Comparison of ENCODE assay signal across 27 cellular contexts in genomic region chrX:29665532-29665931, GRCh38.
"Had no signal": no experiment of that assay in that cellular context is flagged by ENCODE, and none has a peak within 500 bp of the region (broad histone marks: within the 10 kb centered on the region; RNA-seq: fewer than 3 reads in every experiment).

No MANE protein-coding gene starts in this region.

- H3K4me1 Mint-ChIP-seq: immature natural killer cell; naive thymus-derived CD8-positive, alpha-beta T cell; nephron progenitor cell; stimulated activated effector memory CD8-positive, alpha-beta T cell treated with anti-CD3 and anti-CD28 coated beads, Interleukin-12 subunit alpha, Interleukin-12 subunit beta, amount 100 ng/mL, for 72 hours had no signal

- H3K36me3 Mint-ChIP-seq: immature natural killer cell; naive thymus-derived CD8-positive, alpha-beta T cell; stimulated activated effector memory CD8-positive, alpha-beta T cell treated with anti-CD3 and anti-CD28 coated beads, Interleukin-12 subunit alpha, Interleukin-12 subunit beta, amount 100 ng/mL, for 72 hours had no signal

- DNase-seq: cortex of kidney; dorsolateral prefrontal cortex; effector CD4-positive, alpha-beta T cell; foreskin keratinocyte; glutamatergic neuron; heart right ventricle; hippocampal formation; immature natural killer cell; islet precursor cell; left ventricle myocardium superior; lower lobe of right lung; naive thymus-derived CD8-positive, alpha-beta T cell; nephron progenitor cell; occipital lobe; ovary; posterior cingulate gyrus; psoas muscle; right cardiac atrium; sigmoid colon; stimulated activated CD4-positive, alpha-beta T cell treated with anti-CD3 and anti-CD28 coated beads, Interleukin-2, amount 100 ng/mL, for 24 hours; stimulated activated CD4-positive, alpha-beta T cell treated with anti-CD3 and anti-CD28 coated beads, Interleukin-4, amount 100 ng/mL, for 24 hours; stimulated activated naive CD4-positive, alpha-beta T cell treated with Interleukin-2 at 50 U/mL for 16 hours; stomach; thyroid gland; trophoblast cell had no signal

- H3K36me3 ChIP-seq: gastroesophageal sphincter, heart right ventricle, lower lobe of right lung, ovary, sigmoid colon, stomach, thyroid gland had no signal

- H3K4me1 ChIP-seq: heart right ventricle, lower lobe of right lung, psoas muscle, stomach, thyroid gland had no signal

- H3K9me3 ChIP-seq: gastroesophageal sphincter, heart right ventricle, lower lobe of right lung, ovary, psoas muscle, sigmoid colon, stomach, thyroid gland had no signal

- H3K4me3 Mint-ChIP-seq: immature natural killer cell; naive thymus-derived CD8-positive, alpha-beta T cell; nephron progenitor cell; stimulated activated effector memory CD8-positive, alpha-beta T cell treated with anti-CD3 and anti-CD28 coated beads, Interleukin-12 subunit alpha, Interleukin-12 subunit beta, amount 100 ng/mL, for 72 hours had no signal

- H3K4me3 ChIP-seq: dorsolateral prefrontal cortex, gastroesophageal sphincter, heart right ventricle, lower lobe of right lung, ovary, psoas muscle, sigmoid colon, stomach, thyroid gland had no signal

- H3K27ac Mint-ChIP-seq: immature natural killer cell; naive thymus-derived CD8-positive, alpha-beta T cell; nephron progenitor cell; stimulated activated effector memory CD8-positive, alpha-beta T cell treated with anti-CD3 and anti-CD28 coated beads, Interleukin-12 subunit alpha, Interleukin-12 subunit beta, amount 100 ng/mL, for 72 hours had no signal

- ATAC-seq: foreskin keratinocyte; gastroesophageal sphincter; heart right ventricle; left ventricle myocardium superior; lower lobe of right lung; naive thymus-derived CD8-positive, alpha-beta T cell; psoas muscle; right cardiac atrium; stimulated activated effector memory CD8-positive, alpha-beta T cell treated with anti-CD3 and anti-CD28 coated beads, Interleukin-12 subunit alpha, Interleukin-12 subunit beta, amount 100 ng/mL, for 72 hours had no signal

- H3K27me3 Mint-ChIP-seq: naive thymus-derived CD8-positive, alpha-beta T cell had no signal

- H3K27ac ChIP-seq: foreskin keratinocyte, heart right ventricle, lower lobe of right lung, ovary, psoas muscle, sigmoid colon, stomach, thyroid gland had no signal

- H3K27me3 ChIP-seq: foreskin keratinocyte, gastroesophageal sphincter, heart right ventricle, ovary, sigmoid colon, stomach, thyroid gland had no signal

- H3K9me3 Mint-ChIP-seq: nephron progenitor cell had no signal
